ENCODE assay signal across 18 cellular contexts in genomic region chr10:97270523-97271154, GRCh38. TPM values are rescaled to one million over a fixed set of nuclear protein-coding genes. Genes with fewer than 3 reads are reported as not detected.
A peak's percentile ranks its signal among the peaks of the same experiment; 100 is the strongest.
DNase-seq lines count a peak whose midpoint lies in the region; ATAC-seq and TF ChIP-seq lines count a peak whose summit lies in the region.
"Had no signal": no experiment of that assay in that cellular context is flagged by ENCODE, and none has a peak within 500 bp of the region (broad histone marks: within the 10 kb centered on the region; RNA-seq: fewer than 3 reads in every experiment).

No MANE protein-coding gene starts in this region.

- no peaks in the 10 kb centered on the region for H3K9me3 ChIP-seq in AG04450 (ENCODE audit: control insufficient read depth, insufficient read depth, low read length)
- H3K9me3 ChIP-seq: uterus had no signal

- no peak overlapping the region for H3K4me3 Mint-ChIP-seq in central memory CD8-positive, alpha-beta T cell
- no peak overlapping the region for H3K4me3 Mint-ChIP-seq in activated CD4-positive, alpha-beta memory T cell treated with anti-CD3 and anti-CD28 coated beads for 36 hours
- H3K4me3 Mint-ChIP-seq: naive B cell; stimulated activated naive CD8-positive, alpha-beta T cell treated with anti-CD3 and anti-CD28 coated beads, Interleukin-15, amount 100 ng/mL, for 72 hours; T-helper 2 cell treated with Interferon-gamma antibody and Interleukin-4, amounts not matched to agents 5 μg/mL and 100 μg/mL, for 36 hours had no signal

- no peaks in the 10 kb centered on the region for H3K9me3 Mint-ChIP-seq in central memory CD8-positive, alpha-beta T cell
- no peaks in the 10 kb centered on the region for H3K9me3 Mint-ChIP-seq in activated CD4-positive, alpha-beta memory T cell treated with anti-CD3 and anti-CD28 coated beads for 36 hours
- H3K9me3 Mint-ChIP-seq: CD4-positive, CD25-positive, alpha-beta regulatory T cell; stimulated activated naive CD8-positive, alpha-beta T cell treated with anti-CD3 and anti-CD28 coated beads, Interleukin-15, amount 100 ng/mL, for 72 hours; T-helper 2 cell treated with Interferon-gamma antibody and Interleukin-4, amounts not matched to agents 5 μg/mL and 100 μg/mL, for 36 hours had no signal

- no peaks in the 10 kb centered on the region for H3K27me3 ChIP-seq in AG04450 (ENCODE audit: control insufficient read depth, insufficient read depth, low read length)
- H3K27me3 ChIP-seq: uterus had no signal

- no peak overlapping the region for H3K27ac ChIP-seq in AG04450 (ENCODE audit: low read depth, low read length)
- H3K27ac ChIP-seq: uterus had no signal

- H3K27me3 Mint-ChIP-seq in central memory CD8-positive, alpha-beta T cell, result no peaks in the 10 kb centered on the region
- H3K27me3 Mint-ChIP-seq in activated CD4-positive, alpha-beta memory T cell treated with anti-CD3 and anti-CD28 coated beads for 36 hours, result no peaks in the 10 kb centered on the region
- H3K27me3 Mint-ChIP-seq: CD4-positive, CD25-positive, alpha-beta regulatory T cell; naive B cell; stimulated activated naive CD8-positive, alpha-beta T cell treated with anti-CD3 and anti-CD28 coated beads, Interleukin-15, amount 100 ng/mL, for 72 hours had no signal

- peak overlapping the region; percentile 19 for H3K27ac Mint-ChIP-seq in central memory CD8-positive, alpha-beta T cell (ENCODE audit: low read depth)
- no peak overlapping the region for H3K27ac Mint-ChIP-seq in activated CD4-positive, alpha-beta memory T cell treated with anti-CD3 and anti-CD28 coated beads for 36 hours
- H3K27ac Mint-ChIP-seq: CD4-positive, CD25-positive, alpha-beta regulatory T cell; stimulated activated naive CD8-positive, alpha-beta T cell treated with anti-CD3 and anti-CD28 coated beads, Interleukin-15, amount 100 ng/mL, for 72 hours; T-helper 2 cell treated with Interferon-gamma antibody and Interleukin-4, amounts not matched to agents 5 μg/mL and 100 μg/mL, for 36 hours had no signal

- H3K36me3 Mint-ChIP-seq in central memory CD8-positive, alpha-beta T cell (ENCODE audit: insufficient read depth), result peaks cover 2% of the 10 kb centered on the region
- H3K36me3 Mint-ChIP-seq in activated CD4-positive, alpha-beta memory T cell treated with anti-CD3 and anti-CD28 coated beads for 36 hours, result peaks cover 4% of the 10 kb centered on the region

- TF ChIP-seq CTCF in AG04450 (IDR thresholded peaks at IDR 0.05; ENCODE audit: low read depth, low read length), result no peak

- no peak overlapping the region for H3K4me3 ChIP-seq in AG04450 (ENCODE audit: low read depth, low read length)
- H3K4me3 ChIP-seq: uterus had no signal

- ATAC-seq in central memory CD8-positive, alpha-beta T cell (replicated peaks; ENCODE audit: extremely low read depth, poor library complexity, severe bottlenecking), result no peak
- ATAC-seq in GM21423 (IDR thresholded peaks at IDR 0.05; ENCODE audit: unreplicated experiment), result no peak
- ATAC-seq: stimulated activated naive CD8-positive, alpha-beta T cell treated with anti-CD3 and anti-CD28 coated beads, Interleukin-15, amount 100 ng/mL, for 72 hours had no signal

- POLR2A ChIA-PET in AG04450 (lab: Yijun Ruan, JAX), result no interaction called here
- POLR2A ChIA-PET in activated CD4-positive, alpha-beta memory T cell treated with anti-CD3 and anti-CD28 coated beads for 36 hours (lab: Charles Lee), result interaction anchor here (0.7 kb wide), 1 partner anchor 283 kb away, joined by 4 read pairs; no protein-coding TSS in a partner anchor

- H3K4me1 Mint-ChIP-seq in central memory CD8-positive, alpha-beta T cell, result peaks cover 7% of the 10 kb centered on the region
- peaks cover 3% of the 10 kb centered on the region for H3K4me1 Mint-ChIP-seq in activated CD4-positive, alpha-beta memory T cell treated with anti-CD3 and anti-CD28 coated beads for 36 hours (ENCODE audit: low read depth)

- intact Hi-C loops in activated CD4-positive, alpha-beta memory T cell treated with anti-CD3 and anti-CD28 coated beads for 36 hours (cut with micrococcal nuclease), result no loop called here

- peak; percentile 36 for DNase-seq in AG04450 (ENCODE audit: low read depth, low spot score)
- DNase-seq in LHCN-M2 (ENCODE audit: low read depth), result peak; percentile 19
- no peak for DNase-seq in central memory CD8-positive, alpha-beta T cell (ENCODE audit: low spot score in 2 of 2)
- DNase-seq in left kidney (ENCODE audit: low read depth, low spot score), result peak; percentile 10
- no peak for DNase-seq in SHP77 (lab: John Stamatoyannopoulos, UW)
- DNase-seq in activated CD4-positive, alpha-beta memory T cell treated with anti-CD3 and anti-CD28 coated beads for 36 hours, result no peak
- no peak for DNase-seq in NCI-H69 (lab: John Stamatoyannopoulos, UW)
- DNase-seq: activated CD4-positive, alpha-beta T cell treated with anti-CD3 and anti-CD28 coated beads for 48 hours; activated naive CD4-positive, alpha-beta T cell; CD4-positive, CD25-positive, alpha-beta regulatory T cell; DMS79 treated with DMSO at 0.1 percent for 48 hours; naive B cell; NCI-H187 treated with DMSO at 0.1 percent for 48 hours; SHP77 treated with DMSO at 0.1 percent for 48 hours; stimulated activated naive CD8-positive, alpha-beta T cell treated with anti-CD3 and anti-CD28 coated beads, Interleukin-15, amount 100 ng/mL, for 72 hours; uterus had no signal

- CTCF ChIA-PET in AG04450 (lab: Charles Lee), result interaction anchor here (0.8 to 2.9 kb wide), 5 partner anchors 8 to 63 kb away, joined by 3 to 38 read pairs (median 7); no protein-coding TSS in a partner anchor
- CTCF ChIA-PET in activated CD4-positive, alpha-beta memory T cell treated with anti-CD3 and anti-CD28 coated beads for 36 hours (lab: Charles Lee), result interaction anchor here (3.0 kb wide), 1 partner anchor 8 kb away, joined by 19 read pairs; no protein-coding TSS in a partner anchor

RNA-seq across cellular contexts. Expression of gene ARHGAP19, which starts 21.8 kb away (rescaled TPM):
- 7.8 and 8.6 TPM in 2 replicates for polyA plus RNA-seq in AG04450 (2011; rRNA removed)
- polyA minus RNA-seq in AG04450 (2011; rRNA and poly(A)+ RNA removed), result 4.6 and 7.1 TPM in 2 replicates
- 10.3 and 13.5 TPM in 2 replicates for total RNA-seq in LHCN-M2 (2014; rRNA removed)
- 3.5 TPM for polyA plus RNA-seq in LHCN-M2 (2012)
- 10 to 100 TPM; 53.2 to 54.2 TPM for total RNA-seq in activated CD4-positive, alpha-beta memory T cell treated with anti-CD3 and anti-CD28 coated beads for 36 hours

RNA-seq across cellular contexts. Expression of gene FRAT1, which starts 48.4 kb away (rescaled TPM):
- 1.1 and 1.2 TPM in 2 replicates for polyA plus RNA-seq in AG04450 (2011; rRNA removed)
- polyA minus RNA-seq in AG04450 (2011; rRNA and poly(A)+ RNA removed), result 1.7 and 2.2 TPM in 2 replicates
- total RNA-seq in LHCN-M2 (2014; rRNA removed), result 1.5 and 1.7 TPM in 2 replicates
- polyA plus RNA-seq in LHCN-M2 (2012), result 0.68 TPM
- 1 to 10 TPM; 2.1 TPM for total RNA-seq in activated CD4-positive, alpha-beta memory T cell treated with anti-CD3 and anti-CD28 coated beads for 36 hours

Comparison
In these comparisons a context has a peak if more than half of its experiments do, and no peak if none do; other contexts are left out.
1. DNase-seq: peak in AG04450 (single experiment), LHCN-M2 (single experiment) and left kidney (single experiment); none in central memory CD8-positive, alpha-beta T cell (0 of 2), SHP77 (0 of 2), activated CD4-positive, alpha-beta memory T cell treated with anti-CD3 and anti-CD28 coated beads for 36 hours (single experiment) and NCI-H69 (single experiment).